26 cellular contexts compared by ENCODE assay signal in genomic region chr17:13967416-13967815, GRCh38.
"Had no signal": no experiment of that assay in that cellular context is flagged by ENCODE, and none has a peak within 500 bp of the region (broad histone marks: within the 10 kb centered on the region; RNA-seq: fewer than 3 reads in every experiment).

No MANE protein-coding gene starts in this region.

- H3K4me1 ChIP-seq: esophagus squamous epithelium, lower lobe of right lung, prostate gland, right atrium auricular region, spleen, testis, tibial artery had no signal

- H3K36me3 Mint-ChIP-seq: type B pancreatic cell had no signal

- H3K27ac Mint-ChIP-seq: immature natural killer cell; naive thymus-derived CD8-positive, alpha-beta T cell; nephron progenitor cell; stimulated activated memory B cell treated with anti-CD40 and anti-IgM and Interleukin-4, amounts not matched to agents 10 μg/mL and 1 μg/mL and 100 μg/mL, for 72 hours; type B pancreatic cell had no signal

- H3K27me3 Mint-ChIP-seq: naive thymus-derived CD8-positive, alpha-beta T cell; stimulated activated memory B cell treated with anti-CD40 and anti-IgM and Interleukin-4, amounts not matched to agents 10 μg/mL and 1 μg/mL and 100 μg/mL, for 72 hours had no signal

- DNase-seq: dermis blood vessel endothelial cell; effector memory CD4-positive, alpha-beta T cell; erythroblast; esophagus squamous epithelium; foreskin melanocyte; hypothalamus; immature natural killer cell; islet precursor cell; kidney glomerular epithelial cell; left colon; left ventricle myocardium superior; lower lobe of right lung; naive thymus-derived CD8-positive, alpha-beta T cell; nephron progenitor cell; nucleus accumbens; spleen; stimulated activated CD4-positive, alpha-beta T cell treated with anti-CD3 and anti-CD28 coated beads, Interleukin-4, amount 100 ng/mL, for 4 hours; stimulated activated naive CD8-positive, alpha-beta T cell treated with anti-CD3 and anti-CD28 coated beads, Interleukin-15, Interleukin-2, amounts not matched to agents 100 U/mL and 50 U/mL, for 24 hours; testis; tibial artery had no signal

- H3K27ac ChIP-seq: coronary artery, esophagus squamous epithelium, lower lobe of right lung, prostate gland, right atrium auricular region, skin epidermis, spleen, testis, tibial artery had no signal

- H3K9me3 Mint-ChIP-seq: immature natural killer cell; nephron progenitor cell; stimulated activated memory B cell treated with anti-CD40 and anti-IgM and Interleukin-4, amounts not matched to agents 10 μg/mL and 1 μg/mL and 100 μg/mL, for 72 hours had no signal

- ATAC-seq: left colon; left ventricle myocardium superior; lower lobe of right lung; naive thymus-derived CD8-positive, alpha-beta T cell; stimulated activated memory B cell treated with anti-CD40 and anti-IgM and Interleukin-4, amounts not matched to agents 10 μg/mL and 1 μg/mL and 100 μg/mL, for 72 hours; stimulated activated naive CD8-positive, alpha-beta T cell treated with anti-CD3 and anti-CD28 coated beads, Interleukin-15, Interleukin-2, amounts not matched to agents 100 U/mL and 50 U/mL, for 24 hours had no signal

- H3K4me3 ChIP-seq: coronary artery, esophagus squamous epithelium, lower lobe of right lung, prostate gland, right atrium auricular region, skin epidermis, spleen, testis, tibial artery had no signal

- H3K27me3 ChIP-seq: esophagus squamous epithelium, right atrium auricular region, spleen, testis, tibial artery had no signal

- H3K4me3 Mint-ChIP-seq: naive thymus-derived CD8-positive, alpha-beta T cell; nephron progenitor cell; stimulated activated memory B cell treated with anti-CD40 and anti-IgM and Interleukin-4, amounts not matched to agents 10 μg/mL and 1 μg/mL and 100 μg/mL, for 72 hours; type B pancreatic cell had no signal

- H3K36me3 ChIP-seq: esophagus squamous epithelium, lower lobe of right lung, prostate gland, right atrium auricular region, spleen, tibial artery had no signal
